In genomic region chr1:27005166-27005530, GRCh38 we compare ENCODE assay signal across 20 cellular contexts. TPM values are rescaled to one million over a fixed set of nuclear protein-coding genes. Genes with fewer than 3 reads are reported as not detected.
A peak's percentile ranks its signal among the peaks of the same experiment; 100 is the strongest.
DNase-seq lines count a peak whose midpoint lies in the region; TF ChIP-seq lines count a peak whose summit lies in the region.
"Had no signal": no experiment of that assay in that cellular context is flagged by ENCODE, and none has a peak within 500 bp of the region (broad histone marks: within the 10 kb centered on the region; RNA-seq: fewer than 3 reads in every experiment).

No MANE protein-coding gene starts in this region.

- CTCF ChIA-PET in mammary epithelial cell (lab: Charles Lee; ENCODE audit: low non-redundant PET): no interaction called here

- peak overlapping the region; percentile 44 for H2AK5ac ChIP-seq in mesenchymal stem cell (ENCODE audit: low read length, severe bottlenecking)

- no peaks in the 10 kb centered on the region for H3K9me3 ChIP-seq in HUES48 (ENCODE audit: control insufficient read depth, insufficient read depth, low read length)
- no peaks in the 10 kb centered on the region for H3K9me3 ChIP-seq in mammary epithelial cell (replicated peaks; ENCODE audit: insufficient read depth, low read length)
- H3K9me3 ChIP-seq in mesenchymal stem cell (ENCODE audit: control insufficient read depth, low read length): no peaks in the 10 kb centered on the region
- H3K9me3 ChIP-seq in stomach smooth muscle (ENCODE audit: control insufficient read depth in 2 of 2, low read length in 2 of 2): no peaks in the 10 kb centered on the region

- H3K4me2 ChIP-seq in mammary epithelial cell (ENCODE audit: insufficient read depth, low read depth, low read length): no peak overlapping the region
- H3K4me2 ChIP-seq in mesenchymal stem cell (ENCODE audit: low read length, poor library complexity, severe bottlenecking): no peak overlapping the region

- no peak overlapping the region for H3K23ac ChIP-seq in mesenchymal stem cell (ENCODE audit: low read length in 2 of 2)

- H3K14ac ChIP-seq in mesenchymal stem cell (ENCODE audit: low read length in 2 of 2): peak overlapping the region in 1 of 2 experiments; percentile 63

- H2BK120ac ChIP-seq in mesenchymal stem cell (ENCODE audit: low read depth, low read length): no peak overlapping the region

- H2AFZ ChIP-seq in mammary epithelial cell (ENCODE audit: low read depth, low read length): no peak overlapping the region
- H2AFZ ChIP-seq in mesenchymal stem cell (ENCODE audit: low read depth, low read length): no peak overlapping the region

- BruUV-seq in mammary epithelial cell (replicated peaks; lab: Mats Ljungman, UMichigan): no TSS peak

- H4K91ac ChIP-seq in mesenchymal stem cell (ENCODE audit: low read length): no peak overlapping the region

- H3K27ac ChIP-seq in HUES48 (ENCODE audit: low read depth, low read length) (peak overlapping the region; percentile 92), mammary epithelial cell (ENCODE audit: insufficient read depth, low read depth, low read length) (peak overlapping the region; percentile 17), mesenchymal stem cell (ENCODE audit: low read length, poor library complexity, severe bottlenecking) (no peak overlapping the region), stomach smooth muscle (ENCODE audit: low read length) (peak overlapping the region; percentile 78)
- H3K27ac ChIP-seq: SK-N-MC had no signal

- H3K4me1 ChIP-seq in HUES48 (ENCODE audit: control insufficient read depth, insufficient read depth, low read length) (peaks cover 78% of the 10 kb centered on the region), mammary epithelial cell (ENCODE audit: insufficient read depth, low read length) (peaks cover 89% of the 10 kb centered on the region), mesenchymal stem cell (ENCODE audit: control insufficient read depth, insufficient read depth, low read depth, low read length) (peaks cover 61% of the 10 kb centered on the region), stomach smooth muscle (ENCODE audit: control insufficient read depth, insufficient read depth, low read length) (peaks cover 82% of the 10 kb centered on the region)

- H4K20me1 ChIP-seq in mammary epithelial cell (ENCODE audit: insufficient read depth, low read length): no peaks in the 10 kb centered on the region

- dilution Hi-C loops in mammary epithelial cell (cut with HindIII; ENCODE audit: low sequenced_read_pairs): no loop called here

- H3K4me3 ChIP-seq in HUES48 (ENCODE audit: low read depth, low read length) (no peak overlapping the region), mammary epithelial cell (replicated peaks in 1 of 3; ENCODE audit: insufficient read depth in 1 of 3, low read depth in 2 of 3, low read length in 3 of 3) (no peak overlapping the region), mesenchymal stem cell (ENCODE audit: insufficient read depth in 1 of 2, low read depth in 1 of 2, low read length in 2 of 2) (no peak overlapping the region), stomach smooth muscle (ENCODE audit: low read length in 2 of 2) (peak overlapping the region in 1 of 2 donors; percentile 44)
- H3K4me3 ChIP-seq: SK-N-MC had no signal

- H3K79me1 ChIP-seq in mesenchymal stem cell (replicated peaks; ENCODE audit: low read length, poor library complexity, severe bottlenecking): peaks cover 7% of the 10 kb centered on the region

- no peaks in the 10 kb centered on the region for H3K27me3 ChIP-seq in HUES48 (ENCODE audit: control insufficient read depth, insufficient read depth, low read length)
- H3K27me3 ChIP-seq in mammary epithelial cell (ENCODE audit: insufficient read depth, low read length): no peaks in the 10 kb centered on the region
- no peaks in the 10 kb centered on the region for H3K27me3 ChIP-seq in mesenchymal stem cell (ENCODE audit: control insufficient read depth in 1 of 2, insufficient read depth in 1 of 2, low read length in 2 of 2)
- H3K27me3 ChIP-seq in stomach smooth muscle (ENCODE audit: control insufficient read depth in 1 of 2, insufficient read depth in 2 of 2, low read length in 2 of 2): no peaks in the 10 kb centered on the region

- H2BK12ac ChIP-seq in mesenchymal stem cell (ENCODE audit: low read length in 2 of 2): peak overlapping the region; percentile 12 to 25

- no peak for TF ChIP-seq CTCF in mammary epithelial cell (conservative IDR thresholded peaks at IDR 0.05 in 1 of 2, IDR thresholded peaks at IDR 0.05 in 1 of 2; ENCODE audit: extremely low read depth in 1 of 2, insufficient read depth in 1 of 2, low read depth in 1 of 2, low read length in 2 of 2)

- H3K36me3 ChIP-seq in HUES48 (ENCODE audit: control insufficient read depth, insufficient read depth, low read length) (peaks cover 57% of the 10 kb centered on the region), mammary epithelial cell (ENCODE audit: insufficient read depth, low read length) (peaks cover 13% of the 10 kb centered on the region), mesenchymal stem cell (ENCODE audit: control insufficient read depth in 1 of 2, insufficient read depth in 2 of 2, low read depth in 1 of 2, low read length in 2 of 2) (peaks cover 0 to 13% of the 10 kb centered on the region in 2 experiments), stomach smooth muscle (ENCODE audit: control insufficient read depth in 2 of 2, insufficient read depth in 2 of 2, low read length in 2 of 2) (peaks cover 19 to 20% of the 10 kb centered on the region in 2 donors)

- no peak for DNase-seq in mammary epithelial cell
- DNase-seq in mesenchymal stem cell: no peak
- no peak for DNase-seq in activated CD4-positive, CD25-positive, alpha-beta regulatory T cell (lab: John Stamatoyannopoulos, UW)
- no peak for DNase-seq in NCI-H1417 (lab: John Stamatoyannopoulos, UW)
- DNase-seq in Kasumi-1 (lab: John Stamatoyannopoulos, UW): no peak
- DNase-seq in putamen (ENCODE audit: low spot score): no peak
- DNase-seq: activated CD4-positive, alpha-beta T cell treated with anti-CD3 and anti-CD28 coated beads for 4 hours; activated CD8-positive, alpha-beta memory T cell treated with anti-CD3 and anti-CD28 coated beads, Interleukin-2, amount 50 U/mL, for 4 hours; activated naive CD4-positive, alpha-beta T cell treated with anti-CD3 and anti-CD28 coated beads for 36 hours; head of caudate nucleus; naive B cell; NCI-H2081; NCI-H524 treated with DMSO at 0.1 percent for 48 hours; T1000 had no signal

- peaks cover 35% of the 10 kb centered on the region for H3K79me2 ChIP-seq in mammary epithelial cell (ENCODE audit: insufficient read depth, low read length)

- no peak overlapping the region for H3K9ac ChIP-seq in HUES48 (ENCODE audit: low read depth, low read length)
- no peak overlapping the region for H3K9ac ChIP-seq in mammary epithelial cell (ENCODE audit: insufficient read depth, low read length)
- no peak overlapping the region for H3K9ac ChIP-seq in mesenchymal stem cell (ENCODE audit: low read length)
- H3K9ac ChIP-seq in stomach smooth muscle (ENCODE audit: low read length in 2 of 2): peak overlapping the region in 1 of 2 donors; percentile 39

- H2BK15ac ChIP-seq in mesenchymal stem cell (ENCODE audit: low read depth, poor library complexity, severe bottlenecking): no peak overlapping the region

- in situ Hi-C loops in mammary epithelial cell (cut with MboI; ENCODE audit: low sequenced_read_pairs in 2 of 2): no loop called here

- H3K4ac ChIP-seq in mesenchymal stem cell (ENCODE audit: low read depth in 1 of 2, low read length in 2 of 2): peak overlapping the region in 1 of 2 experiments; percentile 19

- peak overlapping the region; percentile 39 for H4K8ac ChIP-seq in mesenchymal stem cell (ENCODE audit: low read length)

- WGBS in mammary epithelial cell (ENCODE audit: low coverage, missing lambda C conversion rate): 59% methylated on average over 3 of the region's 3 CpGs
- WGBS in mesenchymal stem cell: 97% methylated on average over 3 of the region's 3 CpGs

- peak overlapping the region in 1 of 2 experiments; percentile 61 for H3K18ac ChIP-seq in mesenchymal stem cell (ENCODE audit: low read depth in 1 of 2, low read length in 2 of 2)

- intact Hi-C loops in mammary epithelial cell (cut with micrococcal nuclease): no loop called here

- H2BK5ac ChIP-seq in mesenchymal stem cell (ENCODE audit: low read depth, low read length, poor library complexity, severe bottlenecking): no peak overlapping the region

RNA-seq across cellular contexts. Expression of gene TENT5B, which starts 7.5 kb away (rescaled TPM):
- 10 to 100 TPM; 23.4 to 50.7 TPM for total RNA-seq in mammary epithelial cell
- 21.8 TPM for polyA plus RNA-seq in mammary epithelial cell
- 24.1 TPM for polyA minus RNA-seq in mammary epithelial cell
- polyA plus RNA-seq in mesenchymal stem cell (2013, experiment 1 of 2): 3.1 TPM
- polyA plus RNA-seq in mesenchymal stem cell (2013, experiment 2 of 2): 2.7 TPM
- total RNA-seq: activated naive CD4-positive, alpha-beta T cell treated with anti-CD3 and anti-CD28 coated beads for 36 hours had no signal

RNA-seq across cellular contexts. Expression of gene TRNP1, which starts 11.7 kb away (rescaled TPM):
- total RNA-seq in mammary epithelial cell: 100 to 1,000 TPM in 1 of 2 donors, 10 to 100 TPM in 1; 99.0 to 142 TPM
- 196 TPM for polyA plus RNA-seq in mammary epithelial cell
- 75.9 TPM for polyA minus RNA-seq in mammary epithelial cell
- 65.7 TPM for polyA plus RNA-seq in mesenchymal stem cell (2013, experiment 1 of 2)
- polyA plus RNA-seq in mesenchymal stem cell (2013, experiment 2 of 2): 64.6 TPM

RNA-seq across cellular contexts. Expression of gene KDF1, which starts 44.9 kb away (rescaled TPM):
- 10 to 100 TPM; 15.2 to 24.7 TPM for total RNA-seq in mammary epithelial cell
- 26.4 TPM for polyA plus RNA-seq in mammary epithelial cell
- polyA minus RNA-seq in mammary epithelial cell: 25.0 TPM
- 0.35 TPM for polyA plus RNA-seq in mesenchymal stem cell (2013, experiment 1 of 2)
- 0.38 TPM for polyA plus RNA-seq in mesenchymal stem cell (2013, experiment 2 of 2)
- total RNA-seq: dermis microvascular lymphatic vessel endothelial cell, HT1080, subcutaneous adipose tissue had no signal
